ENCODE assay signal across 8 cellular contexts in the genomic region with DNA sequence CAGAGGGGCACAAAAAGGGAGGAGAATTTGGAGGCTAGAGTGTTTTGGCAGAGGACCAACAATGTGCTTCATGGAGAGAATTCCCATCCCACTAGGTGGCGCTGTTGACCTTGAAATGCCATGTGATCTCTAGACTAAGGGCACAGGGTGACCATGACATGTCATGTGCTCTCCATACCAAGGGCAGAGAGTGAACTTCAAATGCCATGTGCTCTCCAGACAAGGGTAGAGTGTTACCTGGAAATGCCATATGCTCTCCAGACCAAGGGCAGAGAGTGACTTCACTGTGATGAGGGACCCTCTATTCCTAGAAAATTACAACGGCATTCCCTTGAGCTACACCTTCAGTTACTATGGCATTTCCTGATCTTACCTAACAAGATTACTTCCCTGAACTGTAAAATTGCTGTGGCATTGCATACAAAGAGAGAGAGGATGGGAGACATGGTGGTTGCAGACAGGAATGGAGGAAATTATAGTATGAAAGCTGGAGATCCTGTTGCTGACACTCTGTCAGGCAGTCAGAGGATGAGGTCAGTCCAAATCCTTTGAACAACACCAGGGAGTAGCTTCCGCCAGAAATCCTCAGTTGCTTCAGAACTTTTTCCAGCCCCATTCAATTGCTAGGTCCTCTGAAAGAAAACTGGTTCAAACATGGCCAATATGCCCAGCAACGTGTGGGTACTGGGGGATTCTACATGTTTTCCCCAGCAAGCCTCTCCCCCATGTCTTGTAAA.
DNase-seq lines count a peak whose midpoint lies in the region; ATAC-seq and TF ChIP-seq lines count a peak whose summit lies in the region.

No MANE protein-coding gene starts in this region.

- no peak for TF ChIP-seq POLR2A in sigmoid colon (IDR thresholded peaks at IDR 0.05)

- 52 to 56% methylated on average over 4 of the region's 4 CpGs for WGBS in heart right ventricle, 2 donors
- 70 to 74% methylated on average over 4 of the region's 4 CpGs for WGBS in sigmoid colon, 2 donors

- peak; percentile 80 for TF ChIP-seq CTCF in GM06990 (IDR thresholded peaks at IDR 0.05; ENCODE audit: insufficient read depth, low read length, poor library complexity, severe bottlenecking)
- peak; percentile 51 for TF ChIP-seq CTCF in LNCAP (IDR thresholded peaks at IDR 0.05)
- peak; percentile 39 to 77 (median 63) for TF ChIP-seq CTCF in heart right ventricle (IDR thresholded peaks at IDR 0.05)
- TF ChIP-seq CTCF in sigmoid colon (IDR thresholded peaks at IDR 0.05) = peak in 3 of 4 experiments; percentile 20 to 55 (median 53)

- H3K27me3 ChIP-seq in GM06990 (replicated peaks; ENCODE audit: control insufficient read depth, insufficient read depth, low read length) (no peaks in the 10 kb centered on the region), SJCRH30 (no peaks in the 10 kb centered on the region), heart right ventricle (no peaks in the 10 kb centered on the region), sigmoid colon (no peaks in the 10 kb centered on the region)

- H3K4me3 ChIP-seq in GM06990 (replicated peaks; ENCODE audit: low read depth, low read length) (no peak overlapping the region), SJCRH30 (no peak overlapping the region), heart right ventricle (no peak overlapping the region), sigmoid colon (no peak overlapping the region)

- no peaks in the 10 kb centered on the region for H3K36me3 ChIP-seq in GM06990 (ENCODE audit: control insufficient read depth, insufficient read depth, low read length)
- H3K36me3 ChIP-seq in SJCRH30 = no peaks in the 10 kb centered on the region
- no peaks in the 10 kb centered on the region for H3K36me3 ChIP-seq in heart right ventricle
- no peaks in the 10 kb centered on the region for H3K36me3 ChIP-seq in sigmoid colon

- DNase-seq in GM06990 (ENCODE audit: extremely low read depth, insufficient read length) (peak; percentile 37), H4 (ENCODE audit: low spot score) (peak; percentile 86), SJCRH30 (peak; percentile 74 to 92), heart right ventricle (peak in 1 of 2 donors; percentile 69), sigmoid colon (peak; percentile 66), NCI-H774 (lab: John Stamatoyannopoulos, UW) (no peak)
- peak; percentile 51 for DNase-seq in activated naive CD4-positive, alpha-beta T cell treated with Interleukin-2 at 50 U/mL for 16 hours

- H3K9me3 ChIP-seq in SJCRH30 (replicated peaks) (no peaks in the 10 kb centered on the region), heart right ventricle (no peaks in the 10 kb centered on the region), sigmoid colon (no peaks in the 10 kb centered on the region)

- intact Hi-C loops in heart right ventricle (cut with DNase I) = loop anchor here in 3 of 10 donors (5.0 to 10.0 kb wide), 2 partner anchors 229 to 232 kb away; no protein-coding TSS in a partner anchor
- intact Hi-C loops in sigmoid colon (cut with DNase I) = no loop called here

- no peak for TF ChIP-seq EP300 in sigmoid colon (IDR thresholded peaks at IDR 0.05)

- peaks cover 3% of the 10 kb centered on the region; the same call in 1 of the 2 replicates for H3K4me1 ChIP-seq in SJCRH30
- H3K4me1 ChIP-seq in heart right ventricle = no peaks in the 10 kb centered on the region
- H3K4me1 ChIP-seq in sigmoid colon = no peaks in the 10 kb centered on the region

- peak in 6 of 8 donors; percentile 53 to 75 (median 57) for ATAC-seq in heart right ventricle

- H3K27ac ChIP-seq in SJCRH30 (no peak overlapping the region), heart right ventricle (no peak overlapping the region), sigmoid colon (no peak overlapping the region)
